19 cellular contexts compared by ENCODE assay signal in the genomic region with DNA sequence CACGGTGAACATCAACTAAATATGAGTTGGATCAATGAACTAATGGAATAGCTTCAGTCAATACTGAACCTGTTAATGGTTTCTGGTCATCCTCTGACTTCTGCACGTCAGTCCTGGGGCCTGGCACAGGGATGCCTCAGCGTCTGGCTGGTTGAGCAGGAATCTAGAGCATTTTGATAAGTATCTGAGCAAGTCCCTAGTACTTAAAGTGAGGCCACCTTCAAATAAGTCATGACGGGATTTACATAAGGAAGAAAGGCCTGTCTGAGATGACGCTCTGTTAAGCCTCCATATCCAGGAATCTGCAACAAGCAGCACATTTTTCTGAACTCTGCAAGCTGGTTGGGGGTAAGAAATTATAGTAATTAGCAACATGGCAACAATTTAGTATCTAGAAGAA.
"Had no signal": no experiment of that assay in that cellular context is flagged by ENCODE, and none has a peak within 500 bp of the region (broad histone marks: within the 10 kb centered on the region; RNA-seq: fewer than 3 reads in every experiment).

No MANE protein-coding gene starts in this region.

- H3K27me3 ChIP-seq: heart left ventricle, pancreas, right atrium auricular region had no signal

- H3K4me3 Mint-ChIP-seq: activated naive CD8-positive, alpha-beta T cell treated with anti-CD3 and anti-CD28 coated beads, Interleukin-2, amount 10 ng/mL, durations not matched to agents 7 days and 5 days; activated T-helper 1 cell treated with anti-CD3 and anti-CD28 coated beads, Interleukin-12 subunit alpha, Interleukin-12 subunit beta, Interleukin-2, Interleukin-4 antibody, amounts not matched to agents 30 ng/mL and 10 ng/mL and 1 ng/mL, durations not matched to agents 14 hours and 24 hours and 36 hours; central memory CD8-positive, alpha-beta T cell; stimulated activated naive CD8-positive, alpha-beta T cell treated with anti-CD3 and anti-CD28 coated beads, Interleukin-15, amount 100 ng/mL, for 72 hours had no signal

- H3K27ac Mint-ChIP-seq: activated naive CD8-positive, alpha-beta T cell treated with anti-CD3 and anti-CD28 coated beads, Interleukin-2, amount 10 ng/mL, durations not matched to agents 7 days and 5 days; activated T-helper 1 cell treated with anti-CD3 and anti-CD28 coated beads, Interleukin-12 subunit alpha, Interleukin-12 subunit beta, Interleukin-2, Interleukin-4 antibody, amounts not matched to agents 30 ng/mL and 10 ng/mL and 1 ng/mL, durations not matched to agents 14 hours and 24 hours and 36 hours; stimulated activated naive CD8-positive, alpha-beta T cell treated with anti-CD3 and anti-CD28 coated beads, Interleukin-15, amount 100 ng/mL, for 72 hours had no signal

- H3K27ac ChIP-seq: brain microvascular endothelial cell, pancreas, right atrium auricular region had no signal

- H3K9me3 ChIP-seq: pancreas had no signal

- H3K4me3 ChIP-seq: heart left ventricle, pancreas, right atrium auricular region had no signal

- ATAC-seq: pancreas; stimulated activated naive CD8-positive, alpha-beta T cell treated with anti-CD3 and anti-CD28 coated beads, Interleukin-15, amount 100 ng/mL, for 72 hours had no signal

- H3K27me3 Mint-ChIP-seq: central memory CD8-positive, alpha-beta T cell had no signal

- H3K36me3 ChIP-seq: brain microvascular endothelial cell, heart left ventricle, pancreas, right atrium auricular region had no signal

- H3K4me1 ChIP-seq: right atrium auricular region had no signal

- H3K9me3 Mint-ChIP-seq: activated naive CD8-positive, alpha-beta T cell treated with anti-CD3 and anti-CD28 coated beads, Interleukin-2, amount 10 ng/mL, durations not matched to agents 7 days and 5 days; activated T-helper 1 cell treated with anti-CD3 and anti-CD28 coated beads, Interleukin-12 subunit alpha, Interleukin-12 subunit beta, Interleukin-2, Interleukin-4 antibody, amounts not matched to agents 30 ng/mL and 10 ng/mL and 1 ng/mL, durations not matched to agents 14 hours and 24 hours and 36 hours; central memory CD8-positive, alpha-beta T cell; stimulated activated naive CD8-positive, alpha-beta T cell treated with anti-CD3 and anti-CD28 coated beads, Interleukin-15, amount 100 ng/mL, for 72 hours had no signal

- DNase-seq: activated CD4-positive, CD25-positive, alpha-beta regulatory T cell treated with anti-CD3 and anti-CD28 coated beads, Interleukin-2, amount 50 U/mL, for 72 hours; activated naive CD4-positive, alpha-beta T cell; activated naive CD8-positive, alpha-beta T cell treated with anti-CD3 and anti-CD28 coated beads, Interleukin-2, amount 10 ng/mL, durations not matched to agents 7 days and 5 days; anterior cingulate cortex; brain microvascular endothelial cell; cortex of kidney; effector CD8-positive, alpha-beta T cell; foreskin melanocyte; pancreas; small intestine; stimulated activated CD4-positive, alpha-beta T cell treated with anti-CD3 and anti-CD28 coated beads, Interleukin-4, amount 100 ng/mL, for 4 hours; stimulated activated CD8-positive, alpha-beta memory T cell treated with anti-CD3 and anti-CD28 coated beads, Interleukin-4, amount 100 ng/mL, for 48 hours; stimulated activated naive CD8-positive, alpha-beta T cell treated with anti-CD3 and anti-CD28 coated beads, Interleukin-15, amount 100 ng/mL, for 72 hours; T-helper 1 cell; T1000 had no signal

- H3K4me1 Mint-ChIP-seq: activated naive CD8-positive, alpha-beta T cell treated with anti-CD3 and anti-CD28 coated beads, Interleukin-2, amount 10 ng/mL, durations not matched to agents 7 days and 5 days; central memory CD8-positive, alpha-beta T cell; stimulated activated naive CD8-positive, alpha-beta T cell treated with anti-CD3 and anti-CD28 coated beads, Interleukin-15, amount 100 ng/mL, for 72 hours had no signal

- H3K36me3 Mint-ChIP-seq: activated naive CD8-positive, alpha-beta T cell treated with anti-CD3 and anti-CD28 coated beads, Interleukin-2, amount 10 ng/mL, durations not matched to agents 7 days and 5 days had no signal
